ENCODE assay signal across 27 cellular contexts in the genomic region with DNA sequence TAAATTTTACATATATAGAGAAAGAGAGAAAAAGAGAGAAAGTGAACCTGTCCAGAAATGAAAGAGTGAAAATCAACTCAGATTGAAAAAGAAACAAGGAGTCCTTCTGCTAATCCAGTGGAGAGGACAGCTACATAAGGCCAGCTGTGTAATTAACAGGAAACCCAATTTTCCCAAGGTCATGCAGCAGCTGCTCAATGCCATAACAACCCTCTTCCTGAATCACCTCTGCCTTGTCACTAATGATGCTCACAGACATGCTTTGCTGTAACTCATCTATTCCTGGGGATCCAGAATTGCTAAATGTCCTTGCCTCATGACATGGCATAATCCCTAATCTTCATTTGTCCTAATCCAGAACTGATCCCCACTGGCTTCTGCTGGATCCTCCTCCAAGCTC.
"Had no signal": no experiment of that assay in that cellular context is flagged by ENCODE, and none has a peak within 500 bp of the region (broad histone marks: within the 10 kb centered on the region; RNA-seq: fewer than 3 reads in every experiment).

No MANE protein-coding gene starts in this region.

- H3K27me3 Mint-ChIP-seq: activated B cell treated with CpG ODN at 0.5 μM for 24 hours; activated CD4-positive, alpha-beta memory T cell treated with anti-CD3 and anti-CD28 coated beads for 36 hours; activated CD8-positive, alpha-beta memory T cell treated with anti-CD3 and anti-CD28 coated beads, Interleukin-2, amount 10 ng/mL, durations not matched to agents 7 days and 5 days; activated naive CD8-positive, alpha-beta T cell; activated T-helper 17 cell treated with anti-CD3 and anti-CD28 coated beads, Interleukin-2, amount 50 U/mL, for 72 hours; central memory CD8-positive, alpha-beta T cell; dendritic cell treated with granulocyte-macrophage colony-stimulating factor and Interleukin-4, amounts not matched to agents 40 ng/mL and 50 ng/mL, for 4 days had no signal

- H3K27ac Mint-ChIP-seq: activated B cell treated with CpG ODN at 0.5 μM for 24 hours; activated CD4-positive, alpha-beta memory T cell treated with anti-CD3 and anti-CD28 coated beads for 36 hours; activated CD8-positive, alpha-beta memory T cell treated with anti-CD3 and anti-CD28 coated beads, Interleukin-2, amount 10 ng/mL, durations not matched to agents 7 days and 5 days; activated CD8-positive, alpha-beta T cell treated with anti-CD3 and anti-CD28 coated beads, Interleukin-2, amount 10 ng/mL, durations not matched to agents 7 days and 5 days; activated naive CD8-positive, alpha-beta T cell; activated T-helper 17 cell treated with anti-CD3 and anti-CD28 coated beads, Interleukin-2, amount 50 U/mL, for 72 hours; dendritic cell treated with granulocyte-macrophage colony-stimulating factor and Interleukin-4, amounts not matched to agents 40 ng/mL and 50 ng/mL, for 4 days; endodermal cell; T-helper 2 cell treated with Interferon-gamma antibody and Interleukin-4, amounts not matched to agents 5 μg/mL and 100 μg/mL, for 36 hours had no signal

- H3K4me3 Mint-ChIP-seq: activated B cell treated with CpG ODN at 0.5 μM for 24 hours; activated CD4-positive, alpha-beta memory T cell treated with anti-CD3 and anti-CD28 coated beads for 36 hours; activated CD8-positive, alpha-beta memory T cell treated with anti-CD3 and anti-CD28 coated beads, Interleukin-2, amount 10 ng/mL, durations not matched to agents 7 days and 5 days; activated CD8-positive, alpha-beta T cell treated with anti-CD3 and anti-CD28 coated beads, Interleukin-2, amount 10 ng/mL, durations not matched to agents 7 days and 5 days; activated naive CD8-positive, alpha-beta T cell; activated T-cell treated with anti-CD3 and anti-CD28 coated beads, Interleukin-2, amount 50 U/mL, for 4 hours; activated T-helper 17 cell treated with anti-CD3 and anti-CD28 coated beads, Interleukin-2, amount 50 U/mL, for 72 hours; central memory CD8-positive, alpha-beta T cell; dendritic cell treated with granulocyte-macrophage colony-stimulating factor and Interleukin-4, amounts not matched to agents 40 ng/mL and 50 ng/mL, for 4 days; endodermal cell; T-helper 2 cell treated with Interferon-gamma antibody and Interleukin-4, amounts not matched to agents 5 μg/mL and 100 μg/mL, for 36 hours had no signal

- DNase-seq: activated B cell treated with CpG ODN at 0.5 μM for 24 hours; activated CD4-positive, alpha-beta memory T cell treated with anti-CD3 and anti-CD28 coated beads for 36 hours; activated CD4-positive, alpha-beta T cell treated with anti-CD3 and anti-CD28 coated beads for 48 hours; activated CD8-positive, alpha-beta memory T cell treated with anti-CD3 and anti-CD28 coated beads, Interleukin-2, amount 10 ng/mL, durations not matched to agents 7 days and 5 days; activated CD8-positive, alpha-beta memory T cell treated with anti-CD3 and anti-CD28 coated beads, Interleukin-2, amount 50 U/mL, for 48 hours; activated CD8-positive, alpha-beta T cell treated with anti-CD3 and anti-CD28 coated beads, Interleukin-2, amount 10 ng/mL, durations not matched to agents 7 days and 5 days; activated effector memory CD4-positive, alpha-beta T cell treated with Interleukin-2 at 50 U/mL for 16 hours; activated gamma-delta T cell treated with Interleukin-2 at 50 U/mL for 16 hours; activated naive CD4-positive, alpha-beta T cell treated with anti-CD3 and anti-CD28 coated beads, Interleukin-2, amount 50 U/mL, for 16 hours; activated naive CD4-positive, alpha-beta T cell treated with Interleukin-2 at 50 U/mL for 16 hours; activated T-cell treated with anti-CD3 and anti-CD28 coated beads, Interleukin-2, amount 50 U/mL, for 4 hours; amniotic stem cell; anterior cingulate cortex; brain microvascular endothelial cell; dorsolateral prefrontal cortex; effector memory CD4-positive, alpha-beta T cell; endodermal cell; foreskin fibroblast; head of caudate nucleus; hippocampal formation; T1000; WERI-Rb-1 had no signal

- H3K9me3 Mint-ChIP-seq: activated B cell treated with CpG ODN at 0.5 μM for 24 hours; activated T-cell treated with anti-CD3 and anti-CD28 coated beads, Interleukin-2, amount 50 U/mL, for 4 hours; central memory CD8-positive, alpha-beta T cell; endodermal cell had no signal

- H3K4me1 Mint-ChIP-seq: activated B cell treated with CpG ODN at 0.5 μM for 24 hours; activated CD8-positive, alpha-beta memory T cell treated with anti-CD3 and anti-CD28 coated beads, Interleukin-2, amount 10 ng/mL, durations not matched to agents 7 days and 5 days; activated T-helper 17 cell treated with anti-CD3 and anti-CD28 coated beads, Interleukin-2, amount 50 U/mL, for 72 hours; central memory CD8-positive, alpha-beta T cell; endodermal cell had no signal

- H3K36me3 Mint-ChIP-seq: activated CD4-positive, alpha-beta memory T cell treated with anti-CD3 and anti-CD28 coated beads for 36 hours; activated CD8-positive, alpha-beta memory T cell treated with anti-CD3 and anti-CD28 coated beads, Interleukin-2, amount 10 ng/mL, durations not matched to agents 7 days and 5 days; activated naive CD8-positive, alpha-beta T cell had no signal
